1 cellular context compared by ENCODE assay signal in the genomic region with DNA sequence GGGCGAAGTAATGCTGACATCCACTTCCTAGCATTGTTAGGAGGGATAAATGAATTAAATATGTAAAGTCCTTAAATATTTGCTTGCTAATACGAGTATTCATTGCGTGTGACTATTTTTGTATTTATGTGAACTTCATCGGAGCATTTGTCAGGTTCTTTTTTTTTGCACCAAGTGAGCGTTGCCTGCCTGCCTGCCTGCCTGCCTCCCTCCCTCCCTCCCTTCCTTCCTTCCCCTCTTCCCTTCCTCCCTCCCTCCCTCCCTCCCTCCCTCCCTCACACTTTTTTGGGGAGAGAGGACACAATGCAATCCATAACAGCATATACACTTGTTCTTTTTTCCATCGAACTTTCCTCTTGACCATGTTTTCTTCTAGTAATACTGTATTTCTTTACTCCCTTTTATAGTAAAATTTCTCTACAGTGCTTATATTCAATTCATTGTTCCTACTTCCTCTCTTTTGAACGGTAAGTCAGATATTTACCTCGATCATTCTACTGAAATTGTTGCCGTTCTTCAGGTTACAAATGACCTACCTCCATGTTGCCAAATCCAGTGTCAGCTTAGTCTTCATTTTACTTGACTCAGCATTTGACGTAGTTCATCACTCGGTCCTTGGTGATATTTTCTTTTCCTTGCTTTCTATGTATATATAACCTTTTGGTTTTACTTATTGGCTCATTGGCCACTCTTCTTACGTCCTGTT.
A peak's percentile ranks its signal among the peaks of the same experiment; 100 is the strongest.
TF ChIP-seq lines count a peak whose summit lies in the region.

No MANE protein-coding gene starts in this region.

TF ChIP-seq in K562, 482 proteins besides CTCF, POLR2A, EP300 and RAD21 (continued from another document and continues in another):
- TF ChIP-seq, protein P1, sequence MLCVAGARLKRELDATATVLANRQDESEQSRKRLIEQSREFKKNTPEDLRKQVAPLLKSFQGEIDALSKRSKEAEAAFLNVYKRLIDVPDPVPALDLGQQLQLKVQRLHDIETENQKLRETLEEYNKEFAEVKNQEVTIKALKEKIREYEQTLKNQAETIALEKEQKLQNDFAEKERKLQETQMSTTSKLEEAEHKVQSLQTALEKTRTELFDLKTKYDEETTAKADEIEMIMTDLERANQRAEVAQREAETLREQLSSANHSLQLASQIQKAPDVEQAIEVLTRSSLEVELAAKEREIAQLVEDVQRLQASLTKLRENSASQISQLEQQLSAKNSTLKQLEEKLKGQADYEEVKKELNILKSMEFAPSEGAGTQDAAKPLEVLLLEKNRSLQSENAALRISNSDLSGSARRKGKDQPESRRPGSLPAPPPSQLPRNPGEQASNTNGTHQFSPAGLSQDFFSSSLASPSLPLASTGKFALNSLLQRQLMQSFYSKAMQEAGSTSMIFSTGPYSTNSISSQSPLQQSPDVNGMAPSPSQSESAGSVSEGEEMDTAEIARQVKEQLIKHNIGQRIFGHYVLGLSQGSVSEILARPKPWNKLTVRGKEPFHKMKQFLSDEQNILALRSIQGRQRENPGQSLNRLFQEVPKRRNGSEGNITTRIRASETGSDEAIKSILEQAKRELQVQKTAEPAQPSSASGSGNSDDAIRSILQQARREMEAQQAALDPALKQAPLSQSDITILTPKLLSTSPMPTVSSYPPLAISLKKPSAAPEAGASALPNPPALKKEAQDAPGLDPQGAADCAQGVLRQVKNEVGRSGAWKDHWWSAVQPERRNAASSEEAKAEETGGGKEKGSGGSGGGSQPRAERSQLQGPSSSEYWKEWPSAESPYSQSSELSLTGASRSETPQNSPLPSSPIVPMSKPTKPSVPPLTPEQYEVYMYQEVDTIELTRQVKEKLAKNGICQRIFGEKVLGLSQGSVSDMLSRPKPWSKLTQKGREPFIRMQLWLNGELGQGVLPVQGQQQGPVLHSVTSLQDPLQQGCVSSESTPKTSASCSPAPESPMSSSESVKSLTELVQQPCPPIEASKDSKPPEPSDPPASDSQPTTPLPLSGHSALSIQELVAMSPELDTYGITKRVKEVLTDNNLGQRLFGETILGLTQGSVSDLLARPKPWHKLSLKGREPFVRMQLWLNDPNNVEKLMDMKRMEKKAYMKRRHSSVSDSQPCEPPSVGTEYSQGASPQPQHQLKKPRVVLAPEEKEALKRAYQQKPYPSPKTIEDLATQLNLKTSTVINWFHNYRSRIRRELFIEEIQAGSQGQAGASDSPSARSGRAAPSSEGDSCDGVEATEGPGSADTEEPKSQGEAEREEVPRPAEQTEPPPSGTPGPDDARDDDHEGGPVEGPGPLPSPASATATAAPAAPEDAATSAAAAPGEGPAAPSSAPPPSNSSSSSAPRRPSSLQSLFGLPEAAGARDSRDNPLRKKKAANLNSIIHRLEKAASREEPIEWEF (CRISPR knock-in tag; IDR thresholded peaks at IDR 0.05), result 0 out of 2 replicates have a peak, but pooled peaks have one; percentile 55
- TF ChIP-seq, protein P2, sequence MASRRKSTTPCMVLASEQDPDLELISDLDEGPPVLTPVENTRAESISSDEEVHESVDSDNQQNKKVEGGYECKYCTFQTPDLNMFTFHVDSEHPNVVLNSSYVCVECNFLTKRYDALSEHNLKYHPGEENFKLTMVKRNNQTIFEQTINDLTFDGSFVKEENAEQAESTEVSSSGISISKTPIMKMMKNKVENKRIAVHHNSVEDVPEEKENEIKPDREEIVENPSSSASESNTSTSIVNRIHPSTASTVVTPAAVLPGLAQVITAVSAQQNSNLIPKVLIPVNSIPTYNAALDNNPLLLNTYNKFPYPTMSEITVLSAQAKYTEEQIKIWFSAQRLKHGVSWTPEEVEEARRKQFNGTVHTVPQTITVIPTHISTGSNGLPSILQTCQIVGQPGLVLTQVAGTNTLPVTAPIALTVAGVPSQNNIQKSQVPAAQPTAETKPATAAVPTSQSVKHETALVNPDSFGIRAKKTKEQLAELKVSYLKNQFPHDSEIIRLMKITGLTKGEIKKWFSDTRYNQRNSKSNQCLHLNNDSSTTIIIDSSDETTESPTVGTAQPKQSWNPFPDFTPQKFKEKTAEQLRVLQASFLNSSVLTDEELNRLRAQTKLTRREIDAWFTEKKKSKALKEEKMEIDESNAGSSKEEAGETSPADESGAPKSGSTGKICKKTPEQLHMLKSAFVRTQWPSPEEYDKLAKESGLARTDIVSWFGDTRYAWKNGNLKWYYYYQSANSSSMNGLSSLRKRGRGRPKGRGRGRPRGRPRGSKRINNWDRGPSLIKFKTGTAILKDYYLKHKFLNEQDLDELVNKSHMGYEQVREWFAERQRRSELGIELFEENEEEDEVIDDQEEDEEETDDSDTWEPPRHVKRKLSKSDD (conservative IDR thresholded peaks at IDR 0.05; ENCODE audit: low read length), result no peak
- TF ChIP-seq HLTF (IDR thresholded peaks at IDR 0.05) (0 out of 2 replicates have a peak, but pooled peaks have one; percentile 19), SMARCC2 (IDR thresholded peaks at IDR 0.05; ENCODE audit: low read depth) (no peak), FOXJ3 (CRISPR knock-in tag; IDR thresholded peaks at IDR 0.05) (no peak), NR2C1 (IDR thresholded peaks at IDR 0.05) (no peak), NR2C1 (tag; IDR thresholded peaks at IDR 0.05) (no peak), CEBPG (CRISPR knock-in tag; IDR thresholded peaks at IDR 0.05) (no peak), CEBPG (tag; conservative IDR thresholded peaks at IDR 0.05 in 1 of 2, IDR thresholded peaks at IDR 0.05 in 1 of 2) (peak in 1 of 2 experiments; percentile 37; a peak in 2 of 4 replicates), MAZ (CRISPR knock-in tag; conservative IDR thresholded peaks at IDR 0.05 in 1 of 2, IDR thresholded peaks at IDR 0.05 in 1 of 2) (peak in 1 of 2 experiments; percentile 43; a peak in 1 of 4 replicates), NR2C2 (CRISPR knock-in tag; IDR thresholded peaks at IDR 0.05) (no peak), NR2C2 (tag; IDR thresholded peaks at IDR 0.05) (0 out of 2 replicates have a peak, but pooled peaks have one; percentile 0), KDM5B (IDR thresholded peaks at IDR 0.05; ENCODE audit: insufficient replicate concordance, low read depth, low read length) (peak; percentile 27), EHMT2 (IDR thresholded peaks at IDR 0.05) (0 out of 2 replicates have a peak, but pooled peaks have one; percentile 21), HDAC8 (tag; IDR thresholded peaks at IDR 0.05) (no peak), ZNF24 (IDR thresholded peaks at IDR 0.05) (peak; percentile 8; the same call in 1 of the 2 replicates), POLR2H (tag; IDR thresholded peaks at IDR 0.05; ENCODE audit: low read depth) (peak; percentile 47; the same call in 1 of the 2 replicates), ZNF507 (tag; conservative IDR thresholded peaks at IDR 0.05) (no peak), ZEB2 (IDR thresholded peaks at IDR 0.05) (peak; percentile 47; the same call in 1 of the 2 replicates), GTF2F1 (IDR thresholded peaks at IDR 0.05; ENCODE audit: low read depth, low read length) (no peak), SAP30 (IDR thresholded peaks at IDR 0.05; ENCODE audit: borderline replicate concordance, insufficient read depth, low read depth, low read length, poor library complexity, severe bottlenecking) (no peak), RBM34 (IDR thresholded peaks at IDR 0.05; ENCODE audit: borderline replicate concordance, insufficient read depth, low read length) (no peak), E2F3 (CRISPR knock-in tag; IDR thresholded peaks at IDR 0.05) (no peak), NFE2 (IDR thresholded peaks at IDR 0.05; ENCODE audit: low read depth) (0 out of 2 replicates have a peak, but pooled peaks have one; percentile 6), ETV6 (IDR thresholded peaks at IDR 0.05; ENCODE audit: borderline replicate concordance in 1 of 2, low read depth in 2 of 2, low read length in 1 of 2) (0 out of 4 replicates have a peak, but pooled peaks of 1 of the 2 experiments have one; percentile 35), ETV6 (CRISPR knock-in tag; IDR thresholded peaks at IDR 0.05; ENCODE audit: borderline replicate concordance) (no peak), NFE2L1 (tag; IDR thresholded peaks at IDR 0.05; ENCODE audit: borderline replicate concordance, low read depth) (no peak)
- TF ChIP-seq, protein P3, sequence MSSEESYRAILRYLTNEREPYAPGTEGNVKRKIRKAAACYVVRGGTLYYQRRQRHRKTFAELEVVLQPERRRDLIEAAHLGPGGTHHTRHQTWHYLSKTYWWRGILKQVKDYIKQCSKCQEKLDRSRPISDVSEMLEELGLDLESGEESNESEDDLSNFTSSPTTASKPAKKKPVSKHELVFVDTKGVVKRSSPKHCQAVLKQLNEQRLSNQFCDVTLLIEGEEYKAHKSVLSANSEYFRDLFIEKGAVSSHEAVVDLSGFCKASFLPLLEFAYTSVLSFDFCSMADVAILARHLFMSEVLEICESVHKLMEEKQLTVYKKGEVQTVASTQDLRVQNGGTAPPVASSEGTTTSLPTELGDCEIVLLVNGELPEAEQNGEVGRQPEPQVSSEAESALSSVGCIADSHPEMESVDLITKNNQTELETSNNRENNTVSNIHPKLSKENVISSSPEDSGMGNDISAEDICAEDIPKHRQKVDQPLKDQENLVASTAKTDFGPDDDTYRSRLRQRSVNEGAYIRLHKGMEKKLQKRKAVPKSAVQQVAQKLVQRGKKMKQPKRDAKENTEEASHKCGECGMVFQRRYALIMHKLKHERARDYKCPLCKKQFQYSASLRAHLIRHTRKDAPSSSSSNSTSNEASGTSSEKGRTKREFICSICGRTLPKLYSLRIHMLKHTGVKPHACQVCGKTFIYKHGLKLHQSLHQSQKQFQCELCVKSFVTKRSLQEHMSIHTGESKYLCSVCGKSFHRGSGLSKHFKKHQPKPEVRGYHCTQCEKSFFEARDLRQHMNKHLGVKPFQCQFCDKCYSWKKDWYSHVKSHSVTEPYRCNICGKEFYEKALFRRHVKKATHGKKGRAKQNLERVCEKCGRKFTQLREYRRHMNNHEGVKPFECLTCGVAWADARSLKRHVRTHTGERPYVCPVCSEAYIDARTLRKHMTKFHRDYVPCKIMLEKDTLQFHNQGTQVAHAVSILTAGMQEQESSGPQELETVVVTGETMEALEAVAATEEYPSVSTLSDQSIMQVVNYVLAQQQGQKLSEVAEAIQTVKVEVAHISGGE (CRISPR knock-in tag; IDR thresholded peaks at IDR 0.05), result peak in 1 of 3 experiments; percentile 5; a peak in 1 of 6 replicates
- TF ChIP-seq, protein P4, sequence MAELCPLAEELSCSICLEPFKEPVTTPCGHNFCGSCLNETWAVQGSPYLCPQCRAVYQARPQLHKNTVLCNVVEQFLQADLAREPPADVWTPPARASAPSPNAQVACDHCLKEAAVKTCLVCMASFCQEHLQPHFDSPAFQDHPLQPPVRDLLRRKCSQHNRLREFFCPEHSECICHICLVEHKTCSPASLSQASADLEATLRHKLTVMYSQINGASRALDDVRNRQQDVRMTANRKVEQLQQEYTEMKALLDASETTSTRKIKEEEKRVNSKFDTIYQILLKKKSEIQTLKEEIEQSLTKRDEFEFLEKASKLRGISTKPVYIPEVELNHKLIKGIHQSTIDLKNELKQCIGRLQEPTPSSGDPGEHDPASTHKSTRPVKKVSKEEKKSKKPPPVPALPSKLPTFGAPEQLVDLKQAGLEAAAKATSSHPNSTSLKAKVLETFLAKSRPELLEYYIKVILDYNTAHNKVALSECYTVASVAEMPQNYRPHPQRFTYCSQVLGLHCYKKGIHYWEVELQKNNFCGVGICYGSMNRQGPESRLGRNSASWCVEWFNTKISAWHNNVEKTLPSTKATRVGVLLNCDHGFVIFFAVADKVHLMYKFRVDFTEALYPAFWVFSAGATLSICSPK (IDR thresholded peaks at IDR 0.05; ENCODE audit: borderline replicate concordance), result no peak
- TF ChIP-seq, protein P5, sequence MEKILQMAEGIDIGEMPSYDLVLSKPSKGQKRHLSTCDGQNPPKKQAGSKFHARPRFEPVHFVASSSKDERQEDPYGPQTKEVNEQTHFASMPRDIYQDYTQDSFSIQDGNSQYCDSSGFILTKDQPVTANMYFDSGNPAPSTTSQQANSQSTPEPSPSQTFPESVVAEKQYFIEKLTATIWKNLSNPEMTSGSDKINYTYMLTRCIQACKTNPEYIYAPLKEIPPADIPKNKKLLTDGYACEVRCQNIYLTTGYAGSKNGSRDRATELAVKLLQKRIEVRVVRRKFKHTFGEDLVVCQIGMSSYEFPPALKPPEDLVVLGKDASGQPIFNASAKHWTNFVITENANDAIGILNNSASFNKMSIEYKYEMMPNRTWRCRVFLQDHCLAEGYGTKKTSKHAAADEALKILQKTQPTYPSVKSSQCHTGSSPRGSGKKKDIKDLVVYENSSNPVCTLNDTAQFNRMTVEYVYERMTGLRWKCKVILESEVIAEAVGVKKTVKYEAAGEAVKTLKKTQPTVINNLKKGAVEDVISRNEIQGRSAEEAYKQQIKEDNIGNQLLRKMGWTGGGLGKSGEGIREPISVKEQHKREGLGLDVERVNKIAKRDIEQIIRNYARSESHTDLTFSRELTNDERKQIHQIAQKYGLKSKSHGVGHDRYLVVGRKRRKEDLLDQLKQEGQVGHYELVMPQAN (IDR thresholded peaks at IDR 0.05; ENCODE audit: borderline replicate concordance), result no peak
- TF ChIP-seq, protein P6, sequence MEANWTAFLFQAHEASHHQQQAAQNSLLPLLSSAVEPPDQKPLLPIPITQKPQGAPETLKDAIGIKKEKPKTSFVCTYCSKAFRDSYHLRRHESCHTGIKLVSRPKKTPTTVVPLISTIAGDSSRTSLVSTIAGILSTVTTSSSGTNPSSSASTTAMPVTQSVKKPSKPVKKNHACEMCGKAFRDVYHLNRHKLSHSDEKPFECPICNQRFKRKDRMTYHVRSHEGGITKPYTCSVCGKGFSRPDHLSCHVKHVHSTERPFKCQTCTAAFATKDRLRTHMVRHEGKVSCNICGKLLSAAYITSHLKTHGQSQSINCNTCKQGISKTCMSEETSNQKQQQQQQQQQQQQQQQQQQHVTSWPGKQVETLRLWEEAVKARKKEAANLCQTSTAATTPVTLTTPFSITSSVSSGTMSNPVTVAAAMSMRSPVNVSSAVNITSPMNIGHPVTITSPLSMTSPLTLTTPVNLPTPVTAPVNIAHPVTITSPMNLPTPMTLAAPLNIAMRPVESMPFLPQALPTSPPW (CRISPR knock-in tag; IDR thresholded peaks at IDR 0.05), result peak; percentile 80
- TF ChIP-seq, protein P7, sequence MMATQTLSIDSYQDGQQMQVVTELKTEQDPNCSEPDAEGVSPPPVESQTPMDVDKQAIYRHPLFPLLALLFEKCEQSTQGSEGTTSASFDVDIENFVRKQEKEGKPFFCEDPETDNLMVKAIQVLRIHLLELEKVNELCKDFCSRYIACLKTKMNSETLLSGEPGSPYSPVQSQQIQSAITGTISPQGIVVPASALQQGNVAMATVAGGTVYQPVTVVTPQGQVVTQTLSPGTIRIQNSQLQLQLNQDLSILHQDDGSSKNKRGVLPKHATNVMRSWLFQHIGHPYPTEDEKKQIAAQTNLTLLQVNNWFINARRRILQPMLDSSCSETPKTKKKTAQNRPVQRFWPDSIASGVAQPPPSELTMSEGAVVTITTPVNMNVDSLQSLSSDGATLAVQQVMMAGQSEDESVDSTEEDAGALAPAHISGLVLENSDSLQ (IDR thresholded peaks at IDR 0.05), result peak; percentile 29; the same call in 1 of the 2 replicates
- TF ChIP-seq, protein P8, sequence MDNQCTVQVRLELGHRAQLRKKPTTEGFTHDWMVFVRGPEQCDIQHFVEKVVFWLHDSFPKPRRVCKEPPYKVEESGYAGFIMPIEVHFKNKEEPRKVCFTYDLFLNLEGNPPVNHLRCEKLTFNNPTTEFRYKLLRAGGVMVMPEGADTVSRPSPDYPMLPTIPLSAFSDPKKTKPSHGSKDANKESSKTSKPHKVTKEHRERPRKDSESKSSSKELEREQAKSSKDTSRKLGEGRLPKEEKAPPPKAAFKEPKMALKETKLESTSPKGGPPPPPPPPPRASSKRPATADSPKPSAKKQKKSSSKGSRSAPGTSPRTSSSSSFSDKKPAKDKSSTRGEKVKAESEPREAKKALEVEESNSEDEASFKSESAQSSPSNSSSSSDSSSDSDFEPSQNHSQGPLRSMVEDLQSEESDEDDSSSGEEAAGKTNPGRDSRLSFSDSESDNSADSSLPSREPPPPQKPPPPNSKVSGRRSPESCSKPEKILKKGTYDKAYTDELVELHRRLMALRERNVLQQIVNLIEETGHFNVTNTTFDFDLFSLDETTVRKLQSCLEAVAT (IDR thresholded peaks at IDR 0.05), result 0 out of 4 replicates have a peak, but pooled peaks of 1 of the 2 experiments have one; percentile 16
